Comparison of ENCODE assay signal across 9 cellular contexts in the genomic region with DNA sequence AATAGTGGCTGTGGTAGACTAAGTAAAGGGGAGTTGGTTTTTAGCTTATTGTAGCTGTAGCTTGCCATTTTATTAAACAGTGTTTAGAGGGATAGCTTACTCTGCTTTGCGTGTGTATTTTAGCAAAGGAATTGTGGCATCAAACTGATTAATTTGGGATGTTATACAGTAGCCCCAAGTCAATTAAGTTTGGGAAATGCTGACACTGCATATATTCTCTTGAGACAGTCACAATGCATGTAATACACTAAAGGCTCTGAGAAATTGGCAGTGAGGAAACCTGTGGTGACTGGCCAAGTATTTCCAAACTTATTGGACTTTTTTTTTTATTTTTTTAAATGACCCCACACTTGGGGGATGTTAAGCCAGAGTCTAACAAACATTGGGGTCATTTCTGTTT.
"Had no signal": no experiment of that assay in that cellular context is flagged by ENCODE, and none has a peak within 500 bp of the region (broad histone marks: within the 10 kb centered on the region; RNA-seq: fewer than 3 reads in every experiment).

No MANE protein-coding gene starts in this region.

- FAIRE-seq: H54 had no signal

- DNase-seq: GM23248, GOT3, H9, HFFc6, Kasumi-1, KG1 had no signal

- H3K27ac ChIP-seq: GM23248, HL-60 had no signal

- H3K4me3 ChIP-seq: GM23248 had no signal

- H3K9ac ChIP-seq: GM23248 had no signal

- H2AFZ ChIP-seq: GM23248 had no signal

- ATAC-seq: HCT116 had no signal
